ENCODE assay signal across 9 cellular contexts in genomic region chr2:56191617-56192016, GRCh38. TPM values are rescaled to one million over a fixed set of nuclear protein-coding genes. Genes with fewer than 3 reads are reported as not detected.
DNase-seq lines count a peak whose midpoint lies in the region; ATAC-seq and TF ChIP-seq lines count a peak whose summit lies in the region.
"Had no signal": no experiment of that assay in that cellular context is flagged by ENCODE, and none has a peak within 500 bp of the region (broad histone marks: within the 10 kb centered on the region; RNA-seq: fewer than 3 reads in every experiment).

No MANE protein-coding gene starts in this region.

- TF ChIP-seq CTCF in Loucy (conservative IDR thresholded peaks at IDR 0.05; ENCODE audit: low read length) (peak; percentile 44), astrocyte of the cerebellum (IDR thresholded peaks at IDR 0.05; ENCODE audit: low read depth, low read length, missing control alignments) (peak; percentile 84), left lung (IDR thresholded peaks at IDR 0.05) (peak; percentile 29 to 36)

- in situ Hi-C loops in astrocyte of the cerebellum (cut with HindIII; ENCODE audit: low sequenced_read_pairs) = loop anchor here (25.0 kb wide), 1 partner anchor 571 kb away; no protein-coding TSS in a partner anchor

- DNase-seq in ELR (ENCODE audit: low read depth) (peak; percentile 72), astrocyte of the cerebellum (ENCODE audit: low read depth) (peak; percentile 33), left lung (no peak), activated gamma-delta T cell (lab: John Stamatoyannopoulos, UW) (no peak), DMS79 treated with DMSO at 0.1 percent for 48 hours (lab: John Stamatoyannopoulos, UW) (no peak), MG63 (no peak)

- no peak overlapping the region for H3K4me2 ChIP-seq in Loucy (ENCODE audit: low read depth, low read length, poor library complexity, severe bottlenecking)

- H3K9me3 ChIP-seq in Loucy (ENCODE audit: insufficient read depth, low read depth, low read length) (no peaks in the 10 kb centered on the region), left lung (no peaks in the 10 kb centered on the region), MG63 (no peaks in the 10 kb centered on the region)
- H3K9me3 ChIP-seq: SJCRH30 had no signal

- no peaks in the 10 kb centered on the region for H3F3A ChIP-seq in Loucy (ENCODE audit: low read depth)

- no peaks in the 10 kb centered on the region for H3K36me3 ChIP-seq in Loucy (ENCODE audit: insufficient read depth, low read length)
- H3K36me3 ChIP-seq in left lung = no peaks in the 10 kb centered on the region
- H3K36me3 ChIP-seq in MG63 = no peaks in the 10 kb centered on the region
- H3K36me3 ChIP-seq: SJCRH30 had no signal

- ATAC-seq in left lung = peak; percentile 96
- no peak for ATAC-seq in GM18861 (IDR thresholded peaks at IDR 0.05; ENCODE audit: unreplicated experiment)

- H3K27ac ChIP-seq in left lung = no peak overlapping the region
- H3K27ac ChIP-seq: SJCRH30 had no signal

- intact Hi-C loops in left lung (cut with DNase I) = no loop called here

- H3K4me3 ChIP-seq in Loucy (ENCODE audit: low read length, poor library complexity, severe bottlenecking) (no peak overlapping the region), astrocyte of the cerebellum (ENCODE audit: low read depth, low read length) (no peak overlapping the region), left lung (no peak overlapping the region), MG63 (no peak overlapping the region)
- H3K4me3 ChIP-seq: SJCRH30 had no signal

- H3K79me2 ChIP-seq in Loucy (ENCODE audit: insufficient read depth, low read length) = no peaks in the 10 kb centered on the region

- H2AFZ ChIP-seq in Loucy (ENCODE audit: low read length) = no peak overlapping the region

- no peaks in the 10 kb centered on the region for H3K9me2 ChIP-seq in Loucy (replicated peaks; ENCODE audit: low read depth, low read length)

- H3K27me3 ChIP-seq in Loucy (ENCODE audit: insufficient read depth, low read length, poor library complexity, severe bottlenecking) (no peaks in the 10 kb centered on the region), left lung (peaks cover 0 to 11% of the 10 kb centered on the region in 2 donors), MG63 (no peaks in the 10 kb centered on the region; the same call in 1 of the 2 replicates)

- H4K20me1 ChIP-seq in Loucy (ENCODE audit: insufficient read depth, low read length, poor library complexity, severe bottlenecking) = no peaks in the 10 kb centered on the region

- H3K4me1 ChIP-seq in Loucy (ENCODE audit: insufficient read depth, low read length, poor library complexity, severe bottlenecking) (no peaks in the 10 kb centered on the region), left lung (peaks cover 0 to 5% of the 10 kb centered on the region in 2 donors)
- H3K4me1 ChIP-seq: SJCRH30 had no signal

- no peak overlapping the region for H3K9ac ChIP-seq in Loucy (ENCODE audit: low read depth, low read length, poor library complexity, severe bottlenecking)

RNA-seq across cellular contexts. Expression of gene CCDC85A, which starts 7.8 kb away (rescaled TPM):
- total RNA-seq in left lung = 1 to 10 TPM; 7.6 to 8.7 TPM
- 0.89 TPM in 1 of 2 replicates, not detected in the other for total RNA-seq in MG63 (2014; rRNA removed; shearing (Covaris generic); ENCODE audit: low replicate concordance)
- total RNA-seq: SJCRH30 had no signal

Comparison
In these comparisons a context has a peak if more than half of its experiments do, and no peak if none do; other contexts are left out.
1. DNase-seq: peak in ELR (single experiment) and astrocyte of the cerebellum (single experiment); none in left lung (0 of 2), activated gamma-delta T cell (single experiment), DMS79 treated with DMSO at 0.1 percent for 48 hours (single experiment) and MG63 (single experiment).
2. CTCF ChIP-seq: peak in every context shown above with its lines; median percentile 84 in astrocyte of the cerebellum; 44 in Loucy; 32 in left lung.